ENCODE assay signal across 1 cellular context in genomic region chr19:50933640-50934039, GRCh38.
TF ChIP-seq lines count a peak whose summit lies in the region.

No MANE protein-coding gene starts in this region.

TF ChIP-seq in HCT116, 20 proteins besides CTCF, POLR2A, EP300 and RAD21 (continued from another document):
- TF ChIP-seq EZH2phosphoT487 (IDR thresholded peaks at IDR 0.05; ENCODE audit: borderline replicate concordance) (no peak), FOSL1 (IDR thresholded peaks at IDR 0.05; ENCODE audit: low read depth) (peak; percentile 54)
- TF ChIP-seq, protein P1, sequence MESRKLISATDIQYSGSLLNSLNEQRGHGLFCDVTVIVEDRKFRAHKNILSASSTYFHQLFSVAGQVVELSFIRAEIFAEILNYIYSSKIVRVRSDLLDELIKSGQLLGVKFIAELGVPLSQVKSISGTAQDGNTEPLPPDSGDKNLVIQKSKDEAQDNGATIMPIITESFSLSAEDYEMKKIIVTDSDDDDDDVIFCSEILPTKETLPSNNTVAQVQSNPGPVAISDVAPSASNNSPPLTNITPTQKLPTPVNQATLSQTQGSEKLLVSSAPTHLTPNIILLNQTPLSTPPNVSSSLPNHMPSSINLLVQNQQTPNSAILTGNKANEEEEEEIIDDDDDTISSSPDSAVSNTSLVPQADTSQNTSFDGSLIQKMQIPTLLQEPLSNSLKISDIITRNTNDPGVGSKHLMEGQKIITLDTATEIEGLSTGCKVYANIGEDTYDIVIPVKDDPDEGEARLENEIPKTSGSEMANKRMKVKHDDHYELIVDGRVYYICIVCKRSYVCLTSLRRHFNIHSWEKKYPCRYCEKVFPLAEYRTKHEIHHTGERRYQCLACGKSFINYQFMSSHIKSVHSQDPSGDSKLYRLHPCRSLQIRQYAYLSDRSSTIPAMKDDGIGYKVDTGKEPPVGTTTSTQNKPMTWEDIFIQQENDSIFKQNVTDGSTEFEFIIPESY (IDR thresholded peaks at IDR 0.05; ENCODE audit: extremely low read depth, insufficient replicate concordance, low read length), result no peak
